7 cellular contexts compared by ENCODE assay signal in genomic region chr11:64360403-64360980, GRCh38.
DNase-seq lines count a peak whose midpoint lies in the region; ATAC-seq and TF ChIP-seq lines count a peak whose summit lies in the region.

No MANE protein-coding gene starts in this region.

- peaks cover 29% of the 10 kb centered on the region for H3K4me1 Mint-ChIP-seq in central memory CD8-positive, alpha-beta T cell

- no peak for TF ChIP-seq POLR2A in NB4 (IDR thresholded peaks at IDR 0.05; ENCODE audit: extremely low read depth, insufficient read length)

- ATAC-seq in central memory CD8-positive, alpha-beta T cell (replicated peaks; ENCODE audit: extremely low read depth, poor library complexity, severe bottlenecking) = no peak
- ATAC-seq in HG03378 (IDR thresholded peaks at IDR 0.05; ENCODE audit: unreplicated experiment) = no peak
- ATAC-seq in HG03457 (IDR thresholded peaks at IDR 0.05; ENCODE audit: unreplicated experiment) = no peak

- no peak overlapping the region for H3K27ac Mint-ChIP-seq in central memory CD8-positive, alpha-beta T cell (ENCODE audit: low read depth)

- no peaks in the 10 kb centered on the region for H3K27me3 Mint-ChIP-seq in central memory CD8-positive, alpha-beta T cell

- peak; percentile 24 for DNase-seq in GF-D8 (lab: John Stamatoyannopoulos, UW)
- DNase-seq in NB4 (ENCODE audit: low read depth) = peak; percentile 65
- no peak for DNase-seq in central memory CD8-positive, alpha-beta T cell (ENCODE audit: low spot score in 2 of 2)
- no peak for DNase-seq in retinal pigment epithelial cell (ENCODE audit: low read depth)
- DNase-seq in midbrain (lab: John Stamatoyannopoulos, UW) = no peak

- peaks cover 28% of the 10 kb centered on the region for H3K36me3 Mint-ChIP-seq in central memory CD8-positive, alpha-beta T cell (ENCODE audit: insufficient read depth)

- TF ChIP-seq CTCF in NB4 (IDR thresholded peaks at IDR 0.05; ENCODE audit: low read depth, low read length) (no peak), retinal pigment epithelial cell (conservative IDR thresholded peaks at IDR 0.05; ENCODE audit: low read depth, low read length) (no peak)

- H3K4me3 Mint-ChIP-seq in central memory CD8-positive, alpha-beta T cell = peak overlapping the region; percentile 95

- H3K4me3 ChIP-seq in NB4 (ENCODE audit: low read depth, low read length) = no peak overlapping the region
- H3K4me3 ChIP-seq in retinal pigment epithelial cell (ENCODE audit: low read length) = peak overlapping the region; percentile 73

- no peaks in the 10 kb centered on the region for H3K9me3 Mint-ChIP-seq in central memory CD8-positive, alpha-beta T cell

Comparison
In these comparisons a context has a peak if more than half of its experiments do, and no peak if none do; other contexts are left out.
1. DNase-seq: peak in GF-D8 (single experiment) and NB4 (single experiment); none in central memory CD8-positive, alpha-beta T cell (0 of 2), retinal pigment epithelial cell (single experiment) and midbrain (single experiment).